In genomic region chr4:55736605-55737183, GRCh38 we compare ENCODE assay signal across 8 cellular contexts.
A peak's percentile ranks its signal among the peaks of the same experiment; 100 is the strongest.
DNase-seq lines count a peak whose midpoint lies in the region; ATAC-seq and TF ChIP-seq lines count a peak whose summit lies in the region.

No MANE protein-coding gene starts in this region.

- H3K27ac ChIP-seq in A673 (ENCODE audit: low read depth, low read length, poor library complexity, severe bottlenecking), result no peak overlapping the region
- H3K27ac ChIP-seq in aorta (ENCODE audit: low read depth in 1 of 2, low read length in 2 of 2), result no peak overlapping the region

- intact Hi-C loops in A673 (cut with micrococcal nuclease; ENCODE audit: unreplicated experiment), result loop anchor here (10.0 kb wide), 1 partner anchor 292 kb away; no protein-coding TSS in a partner anchor
- intact Hi-C loops in aorta (cut with DNase I), result loop anchor here in 1 of 2 donors (10.0 kb wide), 1 partner anchor 292 kb away; no protein-coding TSS in a partner anchor

- POLR2A ChIA-PET in A673 (lab: Charles Lee; ENCODE audit: low non-redundant PET), result no interaction called here

- H3K27me3 ChIP-seq in A673 (replicated peaks; ENCODE audit: insufficient read depth, low read depth, low read length, poor library complexity) (no peaks in the 10 kb centered on the region), aorta (ENCODE audit: control insufficient read depth in 1 of 2, insufficient read depth in 2 of 2, low read length in 1 of 2) (no peaks in the 10 kb centered on the region)

- DNase-seq in A673 (ENCODE audit: low spot score) (peak; percentile 1), RPMI8226 (peak; percentile 9), foreskin fibroblast (peak in 1 of 2 donors; percentile 21), aorta (no peak)
- DNase-seq in activated CD4-positive, CD25-positive, alpha-beta regulatory T cell (lab: John Stamatoyannopoulos, UW), result no peak

- no peaks in the 10 kb centered on the region for H3K36me3 ChIP-seq in A673 (ENCODE audit: insufficient read depth, low read length, poor library complexity, severe bottlenecking)
- no peaks in the 10 kb centered on the region for H3K36me3 ChIP-seq in aorta (ENCODE audit: control insufficient read depth in 1 of 2, insufficient read depth in 2 of 2, low read length in 1 of 2)

- TF ChIP-seq CTCF in A673 (conservative IDR thresholded peaks at IDR 0.05; ENCODE audit: low read depth, low read length) (peak; percentile 41), GM12872 (IDR thresholded peaks at IDR 0.05; ENCODE audit: insufficient read depth, low read depth, low read length) (peak; percentile 15; the same call in 1 of the 3 replicates), foreskin fibroblast (IDR thresholded peaks at IDR 0.05; ENCODE audit: low read depth, low read length) (peak; percentile 6)

- H3K4me3 ChIP-seq in A673 (ENCODE audit: low read depth, low read length, poor library complexity, severe bottlenecking), result no peak overlapping the region
- H3K4me3 ChIP-seq in foreskin fibroblast (ENCODE audit: low read depth in 1 of 2, low read length in 2 of 2), result no peak overlapping the region
- no peak overlapping the region for H3K4me3 ChIP-seq in aorta (ENCODE audit: low read length in 2 of 2)

- ATAC-seq in GM18498 (IDR thresholded peaks at IDR 0.05; ENCODE audit: unreplicated experiment) (no peak), aorta (ENCODE audit: low FRiP score) (no peak), GM18861 (IDR thresholded peaks at IDR 0.05; ENCODE audit: unreplicated experiment) (no peak)

- BruUV-seq in A673 (replicated peaks; lab: Mats Ljungman, UMichigan), result no TSS peak

- CTCF ChIA-PET in A673 (lab: Charles Lee), result no interaction called here

- H3K4me1 ChIP-seq in A673 (ENCODE audit: insufficient read depth, low read length, poor library complexity, severe bottlenecking) (no peaks in the 10 kb centered on the region), aorta (ENCODE audit: control insufficient read depth in 1 of 2, insufficient read depth in 2 of 2, low read length in 2 of 2) (no peaks in the 10 kb centered on the region)

- H3K9me3 ChIP-seq in A673 (ENCODE audit: low read depth, low read length, poor library complexity, severe bottlenecking) (no peaks in the 10 kb centered on the region), aorta (ENCODE audit: control insufficient read depth, low read length) (no peaks in the 10 kb centered on the region)

- 22 to 23% methylated on average over 3 of the region's 3 CpGs for WGBS in aorta, 2 donors

Comparison
In these comparisons a context has a peak if more than half of its experiments do, and no peak if none do; other contexts are left out.
1. DNase-seq: peak in A673 (single experiment) and RPMI8226 (single experiment); none in activated CD4-positive, CD25-positive, alpha-beta regulatory T cell (0 of 4) and aorta (0 of 2).
2. Peak in every context shown above with its lines, with median percentiles within 50 percentile points of each other: CTCF ChIP-seq.